In the genomic region with DNA sequence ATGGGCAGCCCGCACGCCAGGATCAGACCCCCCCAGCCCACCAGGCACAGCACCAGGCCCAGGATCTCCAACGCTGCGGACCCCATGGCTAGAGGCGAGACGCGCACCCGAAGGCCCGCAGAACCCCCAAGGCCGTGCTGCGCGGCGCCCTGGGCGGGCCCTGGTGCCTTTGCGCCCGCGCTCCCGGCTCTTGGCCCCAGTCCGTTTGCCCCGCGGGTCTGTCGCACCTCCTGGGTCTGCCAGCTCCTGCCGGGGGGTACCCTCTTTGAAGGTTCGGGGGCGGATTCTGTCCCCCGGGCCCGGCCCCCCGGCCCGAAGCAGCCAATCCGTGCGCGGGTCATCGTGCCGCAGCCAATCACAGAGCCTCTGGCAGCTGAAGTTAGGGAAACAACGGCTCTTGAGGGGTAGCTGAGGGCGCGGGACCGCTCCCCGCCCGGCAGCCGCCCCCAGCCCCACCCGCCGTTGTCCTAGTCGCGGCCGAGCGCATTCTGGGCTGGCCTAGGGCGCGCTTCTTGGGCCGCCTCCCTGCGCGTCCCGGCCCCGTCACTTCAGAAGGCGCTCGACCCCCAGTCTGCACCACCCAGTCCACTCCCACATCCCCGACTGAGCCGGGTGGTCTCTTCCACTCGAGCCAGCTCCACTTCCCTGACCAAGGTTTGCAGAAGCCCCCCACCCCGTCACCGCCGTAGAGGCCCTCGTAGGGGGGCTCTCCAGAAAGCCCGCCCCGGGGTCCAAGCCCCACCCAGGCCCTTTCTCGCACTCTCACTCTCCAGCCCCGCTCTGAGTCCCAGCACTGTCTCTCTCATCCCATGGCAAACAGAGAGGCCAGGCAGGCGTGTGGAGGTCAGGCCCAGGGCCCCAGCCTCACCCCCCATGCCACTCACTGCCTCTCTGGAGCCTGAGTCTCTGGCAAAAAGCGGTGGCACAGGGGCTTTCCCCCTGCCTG, we compare ENCODE assay signal across 8 cellular contexts. TPM values are rescaled to one million over a fixed set of nuclear protein-coding genes. Genes with fewer than 3 reads are reported as not detected.
DNase-seq lines count a peak whose midpoint lies in the region; ATAC-seq and TF ChIP-seq lines count a peak whose summit lies in the region.

A gene with protein sequence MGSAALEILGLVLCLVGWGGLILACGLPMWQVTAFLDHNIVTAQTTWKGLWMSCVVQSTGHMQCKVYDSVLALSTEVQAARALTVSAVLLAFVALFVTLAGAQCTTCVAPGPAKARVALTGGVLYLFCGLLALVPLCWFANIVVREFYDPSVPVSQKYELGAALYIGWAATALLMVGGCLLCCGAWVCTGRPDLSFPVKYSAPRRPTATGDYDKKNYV (minus strand): TSS at position 241 of the 946 bp plus-strand sequence. CDS start 155 bp downstream, at position 86.

- no peaks in the 10 kb centered on the region for H3K36me3 ChIP-seq in cardiac muscle cell

- H3K4me1 Mint-ChIP-seq in activated T-cell treated with anti-CD3 and anti-CD28 coated beads, Interleukin-2, amount 50 U/mL, for 72 hours (ENCODE audit: low read depth), result peaks cover 17% of the 10 kb centered on the region

- TF ChIP-seq POLR2A in GM18505 (IDR thresholded peaks at IDR 0.05; ENCODE audit: borderline replicate concordance, extremely low read depth, insufficient read depth, insufficient read length), result no peak

- no peak for TF ChIP-seq CTCF in cardiac muscle cell (IDR thresholded peaks at IDR 0.05; ENCODE audit: low read depth, low read length)

- DNase-seq in activated CD4-positive, CD25-positive, alpha-beta regulatory T cell (lab: John Stamatoyannopoulos, UW), result no peak
- peak in 1 of 2 donors; percentile 23 for DNase-seq in activated T-cell treated with anti-CD3 and anti-CD28 coated beads, Interleukin-2, amount 50 U/mL, for 72 hours
- DNase-seq in cardiac muscle cell (ENCODE audit: low read depth in 1 of 2, low spot score in 1 of 2), result peak; percentile 36 to 38
- peak; percentile 32 for DNase-seq in pulmonary artery endothelial cell (ENCODE audit: low read depth, low spot score)

- H3K27me3 Mint-ChIP-seq in activated T-cell treated with anti-CD3 and anti-CD28 coated beads, Interleukin-2, amount 50 U/mL, for 72 hours (ENCODE audit: low read depth), result peaks cover 22% of the 10 kb centered on the region

- peaks cover 11% of the 10 kb centered on the region for H3K4me1 ChIP-seq in cardiac muscle cell (ENCODE audit: low read depth)

- no peak within 1 kb of the TSS for H3K27ac Mint-ChIP-seq in activated T-cell treated with anti-CD3 and anti-CD28 coated beads, Interleukin-2, amount 50 U/mL, for 72 hours

- H3K9me3 Mint-ChIP-seq in activated T-cell treated with anti-CD3 and anti-CD28 coated beads, Interleukin-2, amount 50 U/mL, for 72 hours, result no peaks in the 10 kb centered on the region

- peaks cover 46% of the 10 kb centered on the region for H3K27me3 ChIP-seq in cardiac muscle cell

- peak; percentile 12 to 45 for ATAC-seq in activated CD4-positive, CD25-positive, alpha-beta regulatory T cell treated with anti-CD3 and anti-CD28 coated beads, Interleukin-2, amount 50 U/mL, for 24 hours
- ATAC-seq in activated T-cell treated with anti-CD3 and anti-CD28 coated beads, Interleukin-2, amount 50 U/mL, for 72 hours (replicated peaks in 1 of 2), result peak; percentile 34 to 47
- no peak for ATAC-seq in GM21515 (IDR thresholded peaks at IDR 0.05; ENCODE audit: unreplicated experiment)
- no peak for ATAC-seq in HG02852 (IDR thresholded peaks at IDR 0.05; ENCODE audit: unreplicated experiment)
- ATAC-seq in GM18505 (IDR thresholded peaks at IDR 0.05; ENCODE audit: unreplicated experiment), result no peak

- H3K4me3 ChIP-seq in cardiac muscle cell, result peak within 1 kb of the TSS; percentile 24

- H3K27ac ChIP-seq in cardiac muscle cell, result no peak within 1 kb of the TSS

- H3K36me3 Mint-ChIP-seq in activated T-cell treated with anti-CD3 and anti-CD28 coated beads, Interleukin-2, amount 50 U/mL, for 72 hours (ENCODE audit: insufficient read depth in 2 of 2), result peaks cover 2 to 8% of the 10 kb centered on the region in 2 donors

- H3K9me3 ChIP-seq in cardiac muscle cell (ENCODE audit: low read depth), result no peaks in the 10 kb centered on the region

- H3K4me3 Mint-ChIP-seq in activated T-cell treated with anti-CD3 and anti-CD28 coated beads, Interleukin-2, amount 50 U/mL, for 72 hours, result peak within 1 kb of the TSS; percentile 57 to 85

RNA-seq across cellular contexts. Expression of the gene that starts here (rescaled TPM):
- total RNA-seq in activated T-cell treated with anti-CD3 and anti-CD28 coated beads, Interleukin-2, amount 50 U/mL, for 72 hours, result under 1 TPM; 0.30 to 0.36 TPM
- total RNA-seq in cardiac muscle cell (0.74 and 1.0 TPM in 2 replicates), pulmonary artery endothelial cell (360 and 491 TPM in 2 replicates)
- 0.13 and 0.50 TPM in 2 replicates for polyA plus RNA-seq in cardiac muscle cell

Comparison
In these comparisons a context has a peak if more than half of its experiments do, and no peak if none do; other contexts are left out.
1. RNA of the gene that starts here (total RNA-seq): 360 to 491 TPM in pulmonary artery endothelial cell; 0.74 to 1.0 TPM in cardiac muscle cell and 0.30 to 0.36 TPM in activated T-cell treated with anti-CD3 and anti-CD28 coated beads, Interleukin-2, amount 50 U/mL, for 72 hours; every median in the first group is over 100 times any median in the second.
2. Peak in ATAC-seq in activated T-cell treated with anti-CD3 and anti-CD28 coated beads, Interleukin-2, amount 50 U/mL, for 72 hours; RNA of the gene not detected or under 1 TPM.
3. ATAC-seq: peak in activated CD4-positive, CD25-positive, alpha-beta regulatory T cell treated with anti-CD3 and anti-CD28 coated beads, Interleukin-2, amount 50 U/mL, for 24 hours (2 of 2); none in GM21515 (single experiment), HG02852 (single experiment) and GM18505 (single experiment).
4. DNase-seq: peak in cardiac muscle cell (2 of 2) and pulmonary artery endothelial cell (single experiment); none in activated CD4-positive, CD25-positive, alpha-beta regulatory T cell (0 of 4).